1 cellular context compared by ENCODE assay signal in genomic region chr15:74127954-74128784, GRCh38.
TF ChIP-seq lines count a peak whose summit lies in the region.

No MANE protein-coding gene starts in this region.

TF ChIP-seq in IMR-90, 13 proteins besides CTCF, POLR2A, EP300 and RAD21 (continued from another document):
- TF ChIP-seq ELK1 (IDR thresholded peaks at IDR 0.05; ENCODE audit: borderline replicate concordance, low read depth, low read length), result no peak
- TF ChIP-seq RFX5 (IDR thresholded peaks at IDR 0.05; ENCODE audit: low read depth, low read length), result no peak
- no peak for TF ChIP-seq SMC3 (IDR thresholded peaks at IDR 0.05; ENCODE audit: low read depth, low read length)
- TF ChIP-seq RCOR1 (IDR thresholded peaks at IDR 0.05; ENCODE audit: insufficient replicate concordance, low read length), result no peak
- no peak for TF ChIP-seq FOS (IDR thresholded peaks at IDR 0.05; ENCODE audit: low read depth, low read length)
- TF ChIP-seq CEBPB (IDR thresholded peaks at IDR 0.05; ENCODE audit: low read depth, low read length), result no peak
- TF ChIP-seq BHLHE40 (IDR thresholded peaks at IDR 0.05; ENCODE audit: low read depth, low read length), result no peak
- TF ChIP-seq MAZ (IDR thresholded peaks at IDR 0.05; ENCODE audit: borderline replicate concordance, low read depth, low read length), result no peak
- TF ChIP-seq MAFK (IDR thresholded peaks at IDR 0.05; ENCODE audit: low read depth, low read length), result no peak
